In the genomic region with DNA sequence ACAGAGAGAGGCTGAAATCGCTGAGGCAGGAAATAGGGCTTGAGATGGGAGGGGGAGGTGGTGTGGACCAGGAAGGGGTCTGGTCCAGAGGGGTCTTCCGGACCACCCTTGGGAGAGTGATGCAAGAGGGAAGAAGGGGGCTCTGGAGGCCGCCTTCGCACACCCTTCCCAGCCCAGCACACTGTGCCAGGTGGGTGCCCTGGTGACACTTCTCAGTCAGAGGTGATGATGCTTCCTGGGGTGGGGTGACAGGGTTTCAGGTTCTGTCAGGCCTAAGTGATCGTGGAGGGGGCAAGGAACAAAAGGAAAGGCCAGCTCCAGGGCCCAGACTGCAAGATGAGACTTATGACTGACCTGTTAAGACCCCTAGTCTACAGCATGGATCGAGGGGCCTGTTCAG, we compare ENCODE assay signal across 22 cellular contexts. TPM values are rescaled to one million over a fixed set of nuclear protein-coding genes. Genes with fewer than 3 reads are reported as not detected.
A peak's percentile ranks its signal among the peaks of the same experiment; 100 is the strongest.
DNase-seq lines count a peak whose midpoint lies in the region; ATAC-seq lines count a peak whose summit lies in the region.
"Had no signal": no experiment of that assay in that cellular context is flagged by ENCODE, and none has a peak within 500 bp of the region (broad histone marks: within the 10 kb centered on the region; RNA-seq: fewer than 3 reads in every experiment).

No MANE protein-coding gene starts in this region.

- CTCF ChIA-PET in activated CD8-positive, alpha-beta memory T cell treated with anti-CD3 and anti-CD28 coated beads, Interleukin-2, amount 10 ng/mL, durations not matched to agents 7 days and 5 days (lab: Charles Lee): interaction anchor here (4.5 kb wide), 1 partner anchor 14 kb away, joined by 56 read pairs; the partner anchor contains the start of gene SEMA3G

- H3K36me3 Mint-ChIP-seq in activated CD8-positive, alpha-beta memory T cell treated with anti-CD3 and anti-CD28 coated beads, Interleukin-2, amount 10 ng/mL, durations not matched to agents 7 days and 5 days: no peaks in the 10 kb centered on the region
- no peaks in the 10 kb centered on the region for H3K36me3 Mint-ChIP-seq in T-helper 17 cell (ENCODE audit: low read depth)
- no peaks in the 10 kb centered on the region for H3K36me3 Mint-ChIP-seq in stimulated activated effector memory CD8-positive, alpha-beta T cell treated with anti-CD3 and anti-CD28 coated beads, Interleukin-12 subunit alpha, Interleukin-12 subunit beta, amount 100 ng/mL, for 72 hours
- H3K36me3 Mint-ChIP-seq: naive thymus-derived CD4-positive, alpha-beta T cell had no signal

- no peak overlapping the region for H3K4me3 Mint-ChIP-seq in activated CD8-positive, alpha-beta memory T cell treated with anti-CD3 and anti-CD28 coated beads, Interleukin-2, amount 10 ng/mL, durations not matched to agents 7 days and 5 days
- peak overlapping the region; percentile 50 for H3K4me3 Mint-ChIP-seq in T-helper 17 cell
- no peak overlapping the region for H3K4me3 Mint-ChIP-seq in stimulated activated effector memory CD8-positive, alpha-beta T cell treated with anti-CD3 and anti-CD28 coated beads, Interleukin-12 subunit alpha, Interleukin-12 subunit beta, amount 100 ng/mL, for 72 hours
- H3K4me3 Mint-ChIP-seq: naive thymus-derived CD4-positive, alpha-beta T cell had no signal

- no peaks in the 10 kb centered on the region for H3K9me2 ChIP-seq in GM23248 (ENCODE audit: insufficient read depth)
- H3K9me2 ChIP-seq: SK-N-SH had no signal

- no peak overlapping the region for H3K27ac Mint-ChIP-seq in activated CD8-positive, alpha-beta memory T cell treated with anti-CD3 and anti-CD28 coated beads, Interleukin-2, amount 10 ng/mL, durations not matched to agents 7 days and 5 days
- H3K27ac Mint-ChIP-seq in T-helper 17 cell: peak overlapping the region; percentile 63
- peak overlapping the region; percentile 41 for H3K27ac Mint-ChIP-seq in stimulated activated effector memory CD8-positive, alpha-beta T cell treated with anti-CD3 and anti-CD28 coated beads, Interleukin-12 subunit alpha, Interleukin-12 subunit beta, amount 100 ng/mL, for 72 hours
- H3K27ac Mint-ChIP-seq: activated T-helper 2 cell treated with anti-CD3 and anti-CD28 coated beads, Interferon-gamma antibody, Interleukin-2, Interleukin-4, amounts not matched to agents 10 μg/mL and 5 μg/mL and 100 μg/mL, durations not matched to agents 14 hours and 24 hours and 36 hours had no signal

- in situ Hi-C loops in GM23248 (cut with MboI): no loop called here

- H3K9me3 Mint-ChIP-seq in activated CD8-positive, alpha-beta memory T cell treated with anti-CD3 and anti-CD28 coated beads, Interleukin-2, amount 10 ng/mL, durations not matched to agents 7 days and 5 days (ENCODE audit: low read depth): no peaks in the 10 kb centered on the region
- no peaks in the 10 kb centered on the region for H3K9me3 Mint-ChIP-seq in stimulated activated effector memory CD8-positive, alpha-beta T cell treated with anti-CD3 and anti-CD28 coated beads, Interleukin-12 subunit alpha, Interleukin-12 subunit beta, amount 100 ng/mL, for 72 hours
- H3K9me3 Mint-ChIP-seq: activated T-helper 2 cell treated with anti-CD3 and anti-CD28 coated beads, Interferon-gamma antibody, Interleukin-2, Interleukin-4, amounts not matched to agents 10 μg/mL and 5 μg/mL and 100 μg/mL, durations not matched to agents 14 hours and 24 hours and 36 hours; naive thymus-derived CD4-positive, alpha-beta T cell had no signal

- H3K4me2 ChIP-seq in GM23248 (ENCODE audit: unreplicated experiment): no peak overlapping the region
- H3K4me2 ChIP-seq: A549, SK-N-SH had no signal

- no peak overlapping the region for H2AFZ ChIP-seq in GM23248

- H3K4me1 Mint-ChIP-seq in activated CD8-positive, alpha-beta memory T cell treated with anti-CD3 and anti-CD28 coated beads, Interleukin-2, amount 10 ng/mL, durations not matched to agents 7 days and 5 days: peaks cover 11% of the 10 kb centered on the region
- H3K4me1 Mint-ChIP-seq in T-helper 17 cell: peaks cover 22% of the 10 kb centered on the region
- peaks cover 6% of the 10 kb centered on the region for H3K4me1 Mint-ChIP-seq in stimulated activated effector memory CD8-positive, alpha-beta T cell treated with anti-CD3 and anti-CD28 coated beads, Interleukin-12 subunit alpha, Interleukin-12 subunit beta, amount 100 ng/mL, for 72 hours

- H3K9me3 ChIP-seq in T-helper 17 cell (ENCODE audit: control insufficient read depth, low read length, poor library complexity, severe bottlenecking) (no peaks in the 10 kb centered on the region), GM23248 (ENCODE audit: low read depth) (no peaks in the 10 kb centered on the region)
- H3K9me3 ChIP-seq: A549, SK-N-SH had no signal

- H3K4me3 ChIP-seq in GM23248: no peak overlapping the region
- H3K4me3 ChIP-seq: A549 had no signal

- no peak overlapping the region for H3K9ac ChIP-seq in GM23248
- H3K9ac ChIP-seq: SK-N-SH had no signal

- 74 to 76% methylated on average over 6 of the region's 6 CpGs for WGBS in GM23248 (ENCODE audit: low coverage in 1 of 2, low lambda C conversion rate in 2 of 2, missing lambda C conversion rate in 2 of 2), 2 experiments

- H3K27ac ChIP-seq in GM23248: no peak overlapping the region
- H3K27ac ChIP-seq: A549, C4-2B, epithelial cell of prostate had no signal

- H3K27me3 ChIP-seq in GM23248 (replicated peaks; ENCODE audit: insufficient read depth): no peaks in the 10 kb centered on the region

- no peaks in the 10 kb centered on the region for H3K36me3 ChIP-seq in GM23248 (ENCODE audit: low read depth)

- H3K4me1 ChIP-seq in GM23248 (ENCODE audit: insufficient read depth): peaks cover 8% of the 10 kb centered on the region; the same call in 1 of the 2 replicates
- H3K4me1 ChIP-seq: A549 had no signal

- no peak for DNase-seq in activated CD8-positive, alpha-beta memory T cell treated with anti-CD3 and anti-CD28 coated beads, Interleukin-2, amount 10 ng/mL, durations not matched to agents 7 days and 5 days
- DNase-seq in activated CD8-positive, alpha-beta memory T cell treated with anti-CD3 and anti-CD28 coated beads, Interleukin-2, amount 50 U/mL, for 48 hours: no peak
- DNase-seq in T-helper 17 cell (no peak), mesenteric fat pad (ENCODE audit: low spot score) (peak; percentile 51), NCI-H146 (lab: John Stamatoyannopoulos, UW) (no peak), GM23248 (no peak)
- DNase-seq in stimulated activated effector memory CD8-positive, alpha-beta T cell treated with anti-CD3 and anti-CD28 coated beads, Interleukin-12 subunit alpha, Interleukin-12 subunit beta, amount 100 ng/mL, for 72 hours (ENCODE audit: low spot score in 2 of 2): no peak
- DNase-seq: foreskin fibroblast; hypothalamus; IMR-90; naive thymus-derived CD4-positive, alpha-beta T cell; NCI-H1417; NCI-H2107; NCI-H510A treated with DMSO at 0.1 percent for 48 hours; SK-N-SH; stimulated activated CD4-positive, alpha-beta T cell treated with anti-CD3 and anti-CD28 coated beads, Interleukin-4, amount 100 ng/mL, for 4 hours; T1000 had no signal

- H3K79me2 ChIP-seq in GM23248 (ENCODE audit: insufficient read depth): no peaks in the 10 kb centered on the region

- ATAC-seq in activated CD8-positive, alpha-beta memory T cell treated with anti-CD3 and anti-CD28 coated beads, Interleukin-2, amount 10 ng/mL, durations not matched to agents 7 days and 5 days: peak; percentile 35
- ATAC-seq in T-helper 17 cell: no peak
- peak; percentile 42 for ATAC-seq in stimulated activated effector memory CD8-positive, alpha-beta T cell treated with anti-CD3 and anti-CD28 coated beads, Interleukin-12 subunit alpha, Interleukin-12 subunit beta, amount 100 ng/mL, for 72 hours
- no peak for ATAC-seq in HG02884 (IDR thresholded peaks at IDR 0.05; ENCODE audit: unreplicated experiment)
- ATAC-seq: A549 had no signal

- H3K27me3 Mint-ChIP-seq in activated CD8-positive, alpha-beta memory T cell treated with anti-CD3 and anti-CD28 coated beads, Interleukin-2, amount 10 ng/mL, durations not matched to agents 7 days and 5 days: peaks cover 2% of the 10 kb centered on the region
- H3K27me3 Mint-ChIP-seq in T-helper 17 cell: no peaks in the 10 kb centered on the region

- H3F3A ChIP-seq in GM23248 (ENCODE audit: insufficient read depth): no peaks in the 10 kb centered on the region

- no peaks in the 10 kb centered on the region for H4K20me1 ChIP-seq in GM23248 (ENCODE audit: insufficient read depth)

RNA-seq across cellular contexts. Expression of gene SEMA3G, which starts 12.7 kb away (rescaled TPM):
- under 1 TPM; 0.28 to 0.38 TPM for total RNA-seq in activated CD8-positive, alpha-beta memory T cell treated with anti-CD3 and anti-CD28 coated beads, Interleukin-2, amount 10 ng/mL, durations not matched to agents 7 days and 5 days
- total RNA-seq in T-helper 17 cell (1 to 10 TPM; 1.5 to 2.3 TPM), mesenteric fat pad (144 TPM)
- not detected in 2 replicates for total RNA-seq in GM23248 (2014; rRNA removed; shearing (Covaris generic))
- polyA plus RNA-seq in GM23248 (2016; fragmentation: Nextera tagmentation; extraction: Ambion mirVana): 0.06 and 0.21 TPM in 2 replicates
- total RNA-seq: IMR-90 had no signal
- polyA plus RNA-seq: naive thymus-derived CD4-positive, alpha-beta T cell had no signal

RNA-seq across cellular contexts. Expression of gene TNNC1, which starts 21.6 kb away (rescaled TPM):
- total RNA-seq in activated CD8-positive, alpha-beta memory T cell treated with anti-CD3 and anti-CD28 coated beads, Interleukin-2, amount 10 ng/mL, durations not matched to agents 7 days and 5 days: 1 to 10 TPM; 1.4 to 2.6 TPM
- total RNA-seq in T-helper 17 cell (1 to 10 TPM; 3.7 to 3.8 TPM), mesenteric fat pad (not detected)
- total RNA-seq in GM23248 (2014; rRNA removed; shearing (Covaris generic)): not detected in 2 replicates
- polyA plus RNA-seq in GM23248 (2016; fragmentation: Nextera tagmentation; extraction: Ambion mirVana): 0.38 TPM in 1 of 2 replicates, not detected in the other

RNA-seq across cellular contexts. Expression of gene PHF7, which starts 21.8 kb away (rescaled TPM):
- total RNA-seq in activated CD8-positive, alpha-beta memory T cell treated with anti-CD3 and anti-CD28 coated beads, Interleukin-2, amount 10 ng/mL, durations not matched to agents 7 days and 5 days: 10 to 100 TPM; 12.9 to 26.5 TPM
- 10 to 100 TPM; 11.1 to 13.0 TPM for total RNA-seq in T-helper 17 cell
- 10.1 TPM for total RNA-seq in mesenteric fat pad
- 5.3 and 5.4 TPM in 2 replicates for total RNA-seq in GM23248 (2014; rRNA removed; shearing (Covaris generic))
- 4.7 and 5.6 TPM in 2 replicates for polyA plus RNA-seq in GM23248 (2016; fragmentation: Nextera tagmentation; extraction: Ambion mirVana)

RNA-seq across cellular contexts. Expression of gene BAP1, which starts 22.4 kb away (rescaled TPM):
- 100 to 1,000 TPM; 102 to 107 TPM for total RNA-seq in activated CD8-positive, alpha-beta memory T cell treated with anti-CD3 and anti-CD28 coated beads, Interleukin-2, amount 10 ng/mL, durations not matched to agents 7 days and 5 days
- total RNA-seq in T-helper 17 cell (100 to 1,000 TPM; 107 to 114 TPM), mesenteric fat pad (66.6 TPM)
- total RNA-seq in GM23248 (2014; rRNA removed; shearing (Covaris generic)): 55.4 and 59.8 TPM in 2 replicates
- 16.3 and 19.4 TPM in 2 replicates for polyA plus RNA-seq in GM23248 (2016; fragmentation: Nextera tagmentation; extraction: Ambion mirVana)

RNA-seq across cellular contexts. Expression of gene NISCH, which starts 23.2 kb away (rescaled TPM):
- total RNA-seq in activated CD8-positive, alpha-beta memory T cell treated with anti-CD3 and anti-CD28 coated beads, Interleukin-2, amount 10 ng/mL, durations not matched to agents 7 days and 5 days: 10 to 100 TPM; 72.9 to 84.1 TPM
- 100 to 1,000 TPM; 121 to 146 TPM for total RNA-seq in T-helper 17 cell
- total RNA-seq in mesenteric fat pad: 71.6 TPM
- 53.7 and 70.4 TPM in 2 replicates for total RNA-seq in GM23248 (2014; rRNA removed; shearing (Covaris generic))
- 31.8 and 32.8 TPM in 2 replicates for polyA plus RNA-seq in GM23248 (2016; fragmentation: Nextera tagmentation; extraction: Ambion mirVana)

Comparison
In these comparisons a context has a peak if more than half of its experiments do, and no peak if none do; other contexts are left out.
1. ATAC-seq: peak in activated CD8-positive, alpha-beta memory T cell treated with anti-CD3 and anti-CD28 coated beads, Interleukin-2, amount 10 ng/mL, durations not matched to agents 7 days and 5 days (single experiment) and stimulated activated effector memory CD8-positive, alpha-beta T cell treated with anti-CD3 and anti-CD28 coated beads, Interleukin-12 subunit alpha, Interleukin-12 subunit beta, amount 100 ng/mL, for 72 hours (single experiment); none in T-helper 17 cell (single experiment) and HG02884 (single experiment).
2. RNA of gene SEMA3G, which starts 12.7 kb away (total RNA-seq): 144 TPM in mesenteric fat pad (single experiment); 1.5 to 2.3 TPM in T-helper 17 cell, 0.28 to 0.38 TPM in activated CD8-positive, alpha-beta memory T cell treated with anti-CD3 and anti-CD28 coated beads, Interleukin-2, amount 10 ng/mL, durations not matched to agents 7 days and 5 days and not detected in GM23248; every median in the first group is over 10 times any median in the second.